In genomic region chr22:20946080-20946986, GRCh38 we compare ENCODE assay signal across 12 cellular contexts. TPM values are rescaled to one million over a fixed set of nuclear protein-coding genes. Genes with fewer than 3 reads are reported as not detected.
DNase-seq lines count a peak whose midpoint lies in the region; ATAC-seq lines count a peak whose summit lies in the region.
"Had no signal": no experiment of that assay in that cellular context is flagged by ENCODE, and none has a peak within 500 bp of the region (broad histone marks: within the 10 kb centered on the region; RNA-seq: fewer than 3 reads in every experiment).

No MANE protein-coding gene starts in this region.

- H3K36me3 Mint-ChIP-seq in activated T-helper 1 cell treated with anti-CD3 and anti-CD28 coated beads, Interleukin-12 subunit alpha, Interleukin-12 subunit beta, Interleukin-2, Interleukin-4 antibody, amounts not matched to agents 30 ng/mL and 10 ng/mL and 1 ng/mL, durations not matched to agents 14 hours and 24 hours and 36 hours (ENCODE audit: low read depth), result peaks cover 24% of the 10 kb centered on the region

- H3K4me1 Mint-ChIP-seq in activated T-helper 1 cell treated with anti-CD3 and anti-CD28 coated beads, Interleukin-12 subunit alpha, Interleukin-12 subunit beta, Interleukin-2, Interleukin-4 antibody, amounts not matched to agents 30 ng/mL and 10 ng/mL and 1 ng/mL, durations not matched to agents 14 hours and 24 hours and 36 hours (ENCODE audit: low read depth), result peaks cover 53% of the 10 kb centered on the region

- DNase-seq in A172 (ENCODE audit: low spot score), result peak; percentile 29
- peak; percentile 72 for DNase-seq in EL
- DNase-seq in astrocyte of the hippocampus (ENCODE audit: low read depth, low spot score), result peak; percentile 42
- peak; percentile 46 for DNase-seq in iris pigment epithelial cell (ENCODE audit: low read depth)
- no peak for DNase-seq in anterior cingulate cortex (lab: John Stamatoyannopoulos, UW)
- no peak for DNase-seq in activated T-helper 1 cell treated with anti-CD3 and anti-CD28 coated beads, Interleukin-12 subunit alpha, Interleukin-12 subunit beta, Interleukin-2, Interleukin-4 antibody, amounts not matched to agents 30 ng/mL and 10 ng/mL and 1 ng/mL, durations not matched to agents 14 hours and 24 hours and 36 hours (ENCODE audit: low spot score)
- DNase-seq in COLO668 (lab: John Stamatoyannopoulos, UW; ENCODE audit: unreplicated experiment), result no peak
- DNase-seq: activated CD4-positive, CD25-positive, alpha-beta regulatory T cell; activated naive CD8-positive, alpha-beta T cell treated with anti-CD3 and anti-CD28 coated beads, Interleukin-2, amount 10 ng/mL, durations not matched to agents 7 days and 5 days; NCI-H2081; uterus had no signal

- H3K9me3 Mint-ChIP-seq in activated T-helper 1 cell treated with anti-CD3 and anti-CD28 coated beads, Interleukin-12 subunit alpha, Interleukin-12 subunit beta, Interleukin-2, Interleukin-4 antibody, amounts not matched to agents 30 ng/mL and 10 ng/mL and 1 ng/mL, durations not matched to agents 14 hours and 24 hours and 36 hours, result no peaks in the 10 kb centered on the region
- H3K9me3 Mint-ChIP-seq: activated naive CD8-positive, alpha-beta T cell treated with anti-CD3 and anti-CD28 coated beads, Interleukin-2, amount 10 ng/mL, durations not matched to agents 7 days and 5 days had no signal

- no peak overlapping the region for H3K4me3 Mint-ChIP-seq in activated T-helper 1 cell treated with anti-CD3 and anti-CD28 coated beads, Interleukin-12 subunit alpha, Interleukin-12 subunit beta, Interleukin-2, Interleukin-4 antibody, amounts not matched to agents 30 ng/mL and 10 ng/mL and 1 ng/mL, durations not matched to agents 14 hours and 24 hours and 36 hours
- H3K4me3 Mint-ChIP-seq: activated naive CD8-positive, alpha-beta T cell treated with anti-CD3 and anti-CD28 coated beads, Interleukin-2, amount 10 ng/mL, durations not matched to agents 7 days and 5 days had no signal

- H3K27ac Mint-ChIP-seq in activated T-helper 1 cell treated with anti-CD3 and anti-CD28 coated beads, Interleukin-12 subunit alpha, Interleukin-12 subunit beta, Interleukin-2, Interleukin-4 antibody, amounts not matched to agents 30 ng/mL and 10 ng/mL and 1 ng/mL, durations not matched to agents 14 hours and 24 hours and 36 hours, result no peak overlapping the region
- H3K27ac Mint-ChIP-seq: activated naive CD8-positive, alpha-beta T cell treated with anti-CD3 and anti-CD28 coated beads, Interleukin-2, amount 10 ng/mL, durations not matched to agents 7 days and 5 days had no signal

- intact Hi-C loops in activated T-helper 1 cell treated with anti-CD3 and anti-CD28 coated beads, Interleukin-12 subunit alpha, Interleukin-12 subunit beta, Interleukin-2, Interleukin-4 antibody, amounts not matched to agents 30 ng/mL and 10 ng/mL and 1 ng/mL, durations not matched to agents 14 hours and 24 hours and 36 hours (cut with micrococcal nuclease), result no loop called here

- ATAC-seq in GM21717 (IDR thresholded peaks at IDR 0.05; ENCODE audit: unreplicated experiment), result no peak

- no peaks in the 10 kb centered on the region for H3K27me3 Mint-ChIP-seq in activated T-helper 1 cell treated with anti-CD3 and anti-CD28 coated beads, Interleukin-12 subunit alpha, Interleukin-12 subunit beta, Interleukin-2, Interleukin-4 antibody, amounts not matched to agents 30 ng/mL and 10 ng/mL and 1 ng/mL, durations not matched to agents 14 hours and 24 hours and 36 hours (ENCODE audit: insufficient read depth)
- H3K27me3 Mint-ChIP-seq: activated naive CD8-positive, alpha-beta T cell treated with anti-CD3 and anti-CD28 coated beads, Interleukin-2, amount 10 ng/mL, durations not matched to agents 7 days and 5 days had no signal

RNA-seq across cellular contexts. Expression of gene AIFM3, which starts 20.7 kb away (rescaled TPM):
- 1.4 TPM in 1 of 2 replicates, not detected in the other for total RNA-seq in A172 (2014; rRNA removed; shearing (Covaris generic))
- 0.88 and 0.93 TPM in 2 replicates for total RNA-seq in activated T-helper 1 cell treated with anti-CD3 and anti-CD28 coated beads, Interleukin-12 subunit alpha, Interleukin-12 subunit beta, Interleukin-2, Interleukin-4 antibody, amounts not matched to agents 30 ng/mL and 10 ng/mL and 1 ng/mL, durations not matched to agents 14 hours and 24 hours and 36 hours

RNA-seq across cellular contexts. Expression of gene CRKL, which starts 29.1 kb away (rescaled TPM):
- total RNA-seq in A172 (2014; rRNA removed; shearing (Covaris generic)), result 29.1 and 33.8 TPM in 2 replicates
- 78.2 and 79.2 TPM in 2 replicates for total RNA-seq in activated T-helper 1 cell treated with anti-CD3 and anti-CD28 coated beads, Interleukin-12 subunit alpha, Interleukin-12 subunit beta, Interleukin-2, Interleukin-4 antibody, amounts not matched to agents 30 ng/mL and 10 ng/mL and 1 ng/mL, durations not matched to agents 14 hours and 24 hours and 36 hours

RNA-seq across cellular contexts. Expression of gene LZTR1, which starts 35.8 kb away (rescaled TPM):
- 18.9 and 21.9 TPM in 2 replicates for total RNA-seq in A172 (2014; rRNA removed; shearing (Covaris generic))
- 81.9 and 87.5 TPM in 2 replicates for total RNA-seq in activated T-helper 1 cell treated with anti-CD3 and anti-CD28 coated beads, Interleukin-12 subunit alpha, Interleukin-12 subunit beta, Interleukin-2, Interleukin-4 antibody, amounts not matched to agents 30 ng/mL and 10 ng/mL and 1 ng/mL, durations not matched to agents 14 hours and 24 hours and 36 hours

RNA-seq across cellular contexts. Expression of gene THAP7, which starts 55.6 kb away (rescaled TPM):
- 46.9 and 49.0 TPM in 2 replicates for total RNA-seq in A172 (2014; rRNA removed; shearing (Covaris generic))
- 35.1 and 36.8 TPM in 2 replicates for total RNA-seq in activated T-helper 1 cell treated with anti-CD3 and anti-CD28 coated beads, Interleukin-12 subunit alpha, Interleukin-12 subunit beta, Interleukin-2, Interleukin-4 antibody, amounts not matched to agents 30 ng/mL and 10 ng/mL and 1 ng/mL, durations not matched to agents 14 hours and 24 hours and 36 hours

Comparison
In these comparisons a context has a peak if more than half of its experiments do, and no peak if none do; other contexts are left out.
1. DNase-seq: peak in A172 (single experiment), EL (single experiment), astrocyte of the hippocampus (single experiment) and iris pigment epithelial cell (single experiment); none in anterior cingulate cortex (0 of 58), activated T-helper 1 cell treated with anti-CD3 and anti-CD28 coated beads, Interleukin-12 subunit alpha, Interleukin-12 subunit beta, Interleukin-2, Interleukin-4 antibody, amounts not matched to agents 30 ng/mL and 10 ng/mL and 1 ng/mL, durations not matched to agents 14 hours and 24 hours and 36 hours (single experiment) and COLO668 (single experiment).